ENCODE assay signal across 25 cellular contexts in genomic region chr3:168472811-168473210, GRCh38.
DNase-seq lines count a peak whose midpoint lies in the region; TF ChIP-seq lines count a peak whose summit lies in the region.
"Had no signal": no experiment of that assay in that cellular context is flagged by ENCODE, and none has a peak within 500 bp of the region (broad histone marks: within the 10 kb centered on the region; RNA-seq: fewer than 3 reads in every experiment).

No MANE protein-coding gene starts in this region.

- H3K4me1 ChIP-seq in endodermal cell (ENCODE audit: control insufficient read depth, insufficient read depth, low read length): peaks cover 11% of the 10 kb centered on the region
- no peaks in the 10 kb centered on the region for H3K4me1 ChIP-seq in right atrium auricular region
- H3K4me1 ChIP-seq: BE2C, BLaER1 had no signal

- TF ChIP-seq CTCF in endodermal cell (conservative IDR thresholded peaks at IDR 0.05) (no peak), right atrium auricular region (IDR thresholded peaks at IDR 0.05) (no peak)

- no peaks in the 10 kb centered on the region for H3K27me3 Mint-ChIP-seq in endodermal cell (ENCODE audit: insufficient read depth)
- H3K27me3 Mint-ChIP-seq: CD4-positive, alpha-beta memory T cell; CD4-positive, CD25-positive, alpha-beta regulatory T cell; CD8-positive, alpha-beta memory T cell had no signal

- H3K9me3 ChIP-seq in endodermal cell (ENCODE audit: control insufficient read depth, low read length): no peaks in the 10 kb centered on the region
- no peaks in the 10 kb centered on the region for H3K9me3 ChIP-seq in right atrium auricular region
- H3K9me3 ChIP-seq: BE2C, BLaER1 had no signal

- no peak overlapping the region for H3K27ac Mint-ChIP-seq in endodermal cell
- H3K27ac Mint-ChIP-seq: CD14-positive monocyte; CD4-positive, alpha-beta memory T cell; CD4-positive, CD25-positive, alpha-beta regulatory T cell; CD8-positive, alpha-beta memory T cell had no signal

- H3K4me1 Mint-ChIP-seq in endodermal cell: peaks cover 9% of the 10 kb centered on the region
- H3K4me1 Mint-ChIP-seq: CD14-positive monocyte; CD4-positive, alpha-beta memory T cell; CD4-positive, CD25-positive, alpha-beta regulatory T cell; CD8-positive, alpha-beta memory T cell had no signal

- H3K27me3 ChIP-seq in endodermal cell (ENCODE audit: control insufficient read depth, insufficient read depth, low read length, poor library complexity, severe bottlenecking) (no peaks in the 10 kb centered on the region), right atrium auricular region (no peaks in the 10 kb centered on the region)
- H3K27me3 ChIP-seq: BE2C, BLaER1 had no signal

- H3K9me3 Mint-ChIP-seq in endodermal cell: no peaks in the 10 kb centered on the region
- H3K9me3 Mint-ChIP-seq: CD14-positive monocyte had no signal

- H3K27ac ChIP-seq in endodermal cell (ENCODE audit: low read depth, low read length) (peak overlapping the region; percentile 80), right atrium auricular region (no peak overlapping the region)
- H3K27ac ChIP-seq: BLaER1 had no signal

- no peak overlapping the region for H3K4me3 Mint-ChIP-seq in endodermal cell
- H3K4me3 Mint-ChIP-seq: CD14-positive monocyte; CD4-positive, alpha-beta memory T cell; CD4-positive, CD25-positive, alpha-beta regulatory T cell; CD8-positive, alpha-beta memory T cell had no signal

- no peak overlapping the region for H3K4me3 ChIP-seq in endodermal cell (ENCODE audit: low read length)
- no peak overlapping the region for H3K4me3 ChIP-seq in right atrium auricular region
- H3K4me3 ChIP-seq: BLaER1, GM12878 had no signal

- peak; percentile 29 for DNase-seq in NCI-H1048 (lab: John Stamatoyannopoulos, UW)
- DNase-seq in NCI-H526 treated with DMSO at 0.1 percent for 48 hours (lab: John Stamatoyannopoulos, UW): peak; percentile 75
- DNase-seq in endodermal cell: no peak
- DNase-seq in right atrium auricular region (ENCODE audit: low spot score): no peak
- no peak for DNase-seq in NCI-H2227 (lab: John Stamatoyannopoulos, UW; ENCODE audit: unreplicated experiment)
- no peak for DNase-seq in stimulated activated naive CD4-positive, alpha-beta T cell treated with Interleukin-2 at 50 U/mL for 16 hours (lab: John Stamatoyannopoulos, UW)
- DNase-seq in activated CD4-positive, alpha-beta T cell treated with anti-CD3 and anti-CD28 coated beads for 4 hours: no peak
- DNase-seq: 8988T; ACHN; BE2C; C1 segment of cervical spinal cord; CD4-positive, alpha-beta memory T cell; CD4-positive, CD25-positive, alpha-beta regulatory T cell; CD8-positive, alpha-beta memory T cell; COR-L47; DMS 273 treated with DMSO at 0.1 percent for 48 hours; DMS153; DMS53; DMS79; DND-41; EL; GDM1 had no signal

- H3K36me3 ChIP-seq in endodermal cell (ENCODE audit: control insufficient read depth, insufficient read depth, low read length) (no peaks in the 10 kb centered on the region), right atrium auricular region (no peaks in the 10 kb centered on the region)
- H3K36me3 ChIP-seq: BE2C, BLaER1 had no signal

- no peak overlapping the region for H3K9ac ChIP-seq in endodermal cell (ENCODE audit: extremely low read depth, low read length, poor library complexity, severe bottlenecking)
- H3K9ac ChIP-seq: BLaER1 had no signal

- no peaks in the 10 kb centered on the region for H3K36me3 Mint-ChIP-seq in endodermal cell (ENCODE audit: low read depth)
- H3K36me3 Mint-ChIP-seq: CD14-positive monocyte; CD4-positive, alpha-beta memory T cell; CD4-positive, CD25-positive, alpha-beta regulatory T cell; CD8-positive, alpha-beta memory T cell had no signal

Comparison
In these comparisons a context has a peak if more than half of its experiments do, and no peak if none do; other contexts are left out.
1. DNase-seq: peak in NCI-H1048 (single experiment) and NCI-H526 treated with DMSO at 0.1 percent for 48 hours (single experiment); none in endodermal cell (single experiment), right atrium auricular region (single experiment), NCI-H2227 (single experiment), stimulated activated naive CD4-positive, alpha-beta T cell treated with Interleukin-2 at 50 U/mL for 16 hours (single experiment) and activated CD4-positive, alpha-beta T cell treated with anti-CD3 and anti-CD28 coated beads for 4 hours (0 of 2).